In the genomic region with DNA sequence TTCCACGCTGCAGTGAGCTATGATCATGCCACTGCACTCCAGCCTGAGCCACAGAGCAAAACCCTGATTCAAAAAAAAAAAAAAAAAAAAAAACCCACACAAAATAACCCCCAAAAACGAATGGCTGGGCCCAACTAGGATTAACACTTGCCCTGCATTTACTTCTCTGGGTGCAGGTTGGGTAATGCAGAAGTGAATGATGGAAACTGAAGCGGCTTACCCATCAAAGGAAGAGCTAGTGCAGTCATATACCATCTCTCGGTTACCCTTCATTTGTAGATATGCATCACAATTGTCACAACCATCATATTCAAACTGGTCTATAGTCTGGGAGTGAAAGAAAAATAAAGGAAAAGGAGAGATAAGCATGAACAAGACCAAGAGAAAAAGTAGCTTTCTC, we compare ENCODE assay signal across 1 cellular context.
TF ChIP-seq lines count a peak whose summit lies in the region.

No MANE protein-coding gene starts in this region.

TF ChIP-seq in HCT116, 20 proteins besides CTCF, POLR2A, EP300 and RAD21 (continued from another document):
- TF ChIP-seq, protein P1, sequence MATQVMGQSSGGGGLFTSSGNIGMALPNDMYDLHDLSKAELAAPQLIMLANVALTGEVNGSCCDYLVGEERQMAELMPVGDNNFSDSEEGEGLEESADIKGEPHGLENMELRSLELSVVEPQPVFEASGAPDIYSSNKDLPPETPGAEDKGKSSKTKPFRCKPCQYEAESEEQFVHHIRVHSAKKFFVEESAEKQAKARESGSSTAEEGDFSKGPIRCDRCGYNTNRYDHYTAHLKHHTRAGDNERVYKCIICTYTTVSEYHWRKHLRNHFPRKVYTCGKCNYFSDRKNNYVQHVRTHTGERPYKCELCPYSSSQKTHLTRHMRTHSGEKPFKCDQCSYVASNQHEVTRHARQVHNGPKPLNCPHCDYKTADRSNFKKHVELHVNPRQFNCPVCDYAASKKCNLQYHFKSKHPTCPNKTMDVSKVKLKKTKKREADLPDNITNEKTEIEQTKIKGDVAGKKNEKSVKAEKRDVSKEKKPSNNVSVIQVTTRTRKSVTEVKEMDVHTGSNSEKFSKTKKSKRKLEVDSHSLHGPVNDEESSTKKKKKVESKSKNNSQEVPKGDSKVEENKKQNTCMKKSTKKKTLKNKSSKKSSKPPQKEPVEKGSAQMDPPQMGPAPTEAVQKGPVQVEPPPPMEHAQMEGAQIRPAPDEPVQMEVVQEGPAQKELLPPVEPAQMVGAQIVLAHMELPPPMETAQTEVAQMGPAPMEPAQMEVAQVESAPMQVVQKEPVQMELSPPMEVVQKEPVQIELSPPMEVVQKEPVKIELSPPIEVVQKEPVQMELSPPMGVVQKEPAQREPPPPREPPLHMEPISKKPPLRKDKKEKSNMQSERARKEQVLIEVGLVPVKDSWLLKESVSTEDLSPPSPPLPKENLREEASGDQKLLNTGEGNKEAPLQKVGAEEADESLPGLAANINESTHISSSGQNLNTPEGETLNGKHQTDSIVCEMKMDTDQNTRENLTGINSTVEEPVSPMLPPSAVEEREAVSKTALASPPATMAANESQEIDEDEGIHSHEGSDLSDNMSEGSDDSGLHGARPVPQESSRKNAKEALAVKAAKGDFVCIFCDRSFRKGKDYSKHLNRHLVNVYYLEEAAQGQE (IDR thresholded peaks at IDR 0.05; ENCODE audit: low read depth), result no peak
- TF ChIP-seq ZFX (IDR thresholded peaks at IDR 0.05), result no peak
